Comparison of ENCODE assay signal across 8 cellular contexts in the genomic region with DNA sequence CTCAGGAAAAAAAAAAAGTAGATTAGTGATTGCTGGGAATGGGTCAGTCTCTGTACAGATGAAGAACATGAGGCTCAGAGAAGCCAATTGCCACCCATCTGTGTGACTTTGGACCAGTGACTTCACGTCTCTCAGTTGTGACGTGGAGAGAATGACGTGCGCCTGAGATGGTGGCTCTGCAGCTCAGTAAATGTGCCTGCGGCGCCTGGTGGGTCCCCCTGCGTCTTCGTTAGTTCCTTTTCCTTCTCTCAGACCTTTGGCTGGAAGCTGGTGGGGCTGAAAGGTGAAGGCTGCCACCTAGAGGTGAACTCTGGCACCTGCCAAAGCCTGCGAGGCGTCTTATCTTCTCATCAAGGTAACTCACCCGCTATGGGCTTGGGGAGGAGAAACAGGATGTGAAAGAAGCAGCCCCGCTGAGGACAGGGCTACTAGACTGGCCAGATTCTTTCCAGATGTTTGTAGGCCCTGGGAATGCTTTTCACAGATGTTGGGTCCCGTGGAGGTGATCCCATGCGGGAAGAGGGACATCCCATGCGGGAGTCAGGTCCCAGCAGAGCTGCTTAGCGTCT. TPM values are rescaled to one million over a fixed set of nuclear protein-coding genes. Genes with fewer than 3 reads are reported as not detected.
DNase-seq lines count a peak whose midpoint lies in the region; ATAC-seq and TF ChIP-seq lines count a peak whose summit lies in the region.

No MANE protein-coding gene starts in this region.

- no peaks in the 10 kb centered on the region for H3K79me2 ChIP-seq in KMS-11 (ENCODE audit: insufficient read depth, low read depth)
- no peaks in the 10 kb centered on the region for H3K79me2 ChIP-seq in PC-3 (ENCODE audit: low read length)

- H3K36me3 Mint-ChIP-seq in naive thymus-derived CD8-positive, alpha-beta T cell: no peaks in the 10 kb centered on the region
- no peaks in the 10 kb centered on the region for H3K36me3 Mint-ChIP-seq in stimulated activated memory B cell treated with anti-CD40 and anti-IgM and Interleukin-4, amounts not matched to agents 10 μg/mL and 1 μg/mL and 100 μg/mL, for 72 hours

- CTCF ChIA-PET in PC-3 (lab: Charles Lee): interaction anchor here (0.5 to 1.4 kb wide), 8 partner anchors 8 to 98 kb away, joined by 3 to 53 read pairs (median 4); no protein-coding TSS in a partner anchor

- POLR2A ChIA-PET in PC-3 (lab: Charles Lee; ENCODE audit: unreplicated experiment): interaction anchor here (0.9 kb wide), 1 partner anchor 44 kb away, joined by 9 read pairs; no protein-coding TSS in a partner anchor
- POLR2A ChIA-PET in naive thymus-derived CD8-positive, alpha-beta T cell (lab: Charles Lee): interaction anchor here (1.1 to 21.9 kb wide), 6 partner anchors 9 to 94 kb away, joined by 4 to 612 read pairs (median 13); a partner anchor contains a TSS

- DNase-seq in DMS 273 treated with DMSO at 0.1 percent for 48 hours (lab: John Stamatoyannopoulos, UW): peak; percentile 87
- DNase-seq in PC-3: peak; percentile 96
- DNase-seq in activated T-cell treated with anti-CD3 and anti-CD28 coated beads for 1 hour (ENCODE audit: low read depth): peak; percentile 81
- peak; percentile 73 to 94 (median 92) for DNase-seq in naive thymus-derived CD8-positive, alpha-beta T cell

- no peaks in the 10 kb centered on the region for H3K27me3 ChIP-seq in KMS-11 (ENCODE audit: insufficient read depth, low read depth)
- no peaks in the 10 kb centered on the region for H3K27me3 ChIP-seq in PC-3 (ENCODE audit: low read length)

- no TSS peak for BruUV-seq in PC-3 (replicated peaks; lab: Mats Ljungman, UMichigan)

- no peaks in the 10 kb centered on the region for H3K27me3 Mint-ChIP-seq in naive thymus-derived CD8-positive, alpha-beta T cell
- no peaks in the 10 kb centered on the region for H3K27me3 Mint-ChIP-seq in stimulated activated memory B cell treated with anti-CD40 and anti-IgM and Interleukin-4, amounts not matched to agents 10 μg/mL and 1 μg/mL and 100 μg/mL, for 72 hours

- no peaks in the 10 kb centered on the region for H3K9me3 Mint-ChIP-seq in naive thymus-derived CD8-positive, alpha-beta T cell
- H3K9me3 Mint-ChIP-seq in stimulated activated memory B cell treated with anti-CD40 and anti-IgM and Interleukin-4, amounts not matched to agents 10 μg/mL and 1 μg/mL and 100 μg/mL, for 72 hours: no peaks in the 10 kb centered on the region

- H3K36me3 ChIP-seq in KMS-11 (ENCODE audit: insufficient read depth) (no peaks in the 10 kb centered on the region), PC-3 (ENCODE audit: low read depth, low read length) (no peaks in the 10 kb centered on the region)

- no peaks in the 10 kb centered on the region for H3F3A ChIP-seq in PC-3 (ENCODE audit: low read length, unreplicated experiment)

- H3K4me3 Mint-ChIP-seq in naive thymus-derived CD8-positive, alpha-beta T cell: peak overlapping the region; percentile 28 to 74 (median 49)
- peak overlapping the region; percentile 66 for H3K4me3 Mint-ChIP-seq in stimulated activated memory B cell treated with anti-CD40 and anti-IgM and Interleukin-4, amounts not matched to agents 10 μg/mL and 1 μg/mL and 100 μg/mL, for 72 hours

- H3K4me1 Mint-ChIP-seq in naive thymus-derived CD8-positive, alpha-beta T cell: peaks cover 9 to 23% (median 14%) of the 10 kb centered on the region in 4 donors
- peaks cover 35% of the 10 kb centered on the region for H3K4me1 Mint-ChIP-seq in stimulated activated memory B cell treated with anti-CD40 and anti-IgM and Interleukin-4, amounts not matched to agents 10 μg/mL and 1 μg/mL and 100 μg/mL, for 72 hours

- H3K27ac ChIP-seq in KMS-11: no peak overlapping the region; the same call in 1 of the 2 replicates
- H3K27ac ChIP-seq in PC-3 (ENCODE audit: low read length): no peak overlapping the region

- H3K9me3 ChIP-seq in PC-3 (ENCODE audit: low read length): no peaks in the 10 kb centered on the region

- no peaks in the 10 kb centered on the region for H3K9me2 ChIP-seq in PC-3 (replicated peaks; ENCODE audit: low read length)

- H3K9ac ChIP-seq in KMS-11 (peak overlapping the region; percentile 12; the same call in 1 of the 2 replicates), PC-3 (ENCODE audit: low read length) (0 out of 2 replicates have a peak overlapping the region, but pooled peaks have one; percentile 21)

- ATAC-seq in GM21786 (IDR thresholded peaks at IDR 0.05; ENCODE audit: unreplicated experiment) (peak; percentile 85), PC-3 (peak; percentile 94), esophagus mucosa (peak; percentile 88)
- peak; percentile 95 to 96 for ATAC-seq in naive thymus-derived CD8-positive, alpha-beta T cell
- peak; percentile 98 for ATAC-seq in stimulated activated memory B cell treated with anti-CD40 and anti-IgM and Interleukin-4, amounts not matched to agents 10 μg/mL and 1 μg/mL and 100 μg/mL, for 72 hours

- TF ChIP-seq CTCF in KMS-11 (conservative IDR thresholded peaks at IDR 0.05; ENCODE audit: low read depth, low read length): peak; percentile 87
- peak; percentile 94 for TF ChIP-seq CTCF in PC-3 (conservative IDR thresholded peaks at IDR 0.05; ENCODE audit: low read depth, low read length)

- H3K27ac Mint-ChIP-seq in naive thymus-derived CD8-positive, alpha-beta T cell: peak overlapping the region in 9 of 10 donors; percentile 12 to 87 (median 74)
- peak overlapping the region; percentile 70 for H3K27ac Mint-ChIP-seq in stimulated activated memory B cell treated with anti-CD40 and anti-IgM and Interleukin-4, amounts not matched to agents 10 μg/mL and 1 μg/mL and 100 μg/mL, for 72 hours

- H3K4me2 ChIP-seq in KMS-11 (peak overlapping the region; percentile 62), PC-3 (ENCODE audit: low read length) (peak overlapping the region; percentile 75)

- H3K4me3 ChIP-seq in KMS-11 (IDR thresholded peaks at IDR 0.05; ENCODE audit: insufficient read depth, low read depth, low read length) (no peak overlapping the region), PC-3 (ENCODE audit: low read length) (peak overlapping the region; percentile 49; the same call in 1 of the 2 replicates)

- intact Hi-C loops in PC-3 (cut with micrococcal nuclease): loop anchor here (5.0 kb wide), 1 partner anchor 117 kb away; a partner anchor contains a TSS

- H2AFZ ChIP-seq in KMS-11 (ENCODE audit: low read depth): peak overlapping the region; percentile 80
- H2AFZ ChIP-seq in PC-3 (ENCODE audit: low read length): peak overlapping the region; percentile 80

- H3K4me1 ChIP-seq in KMS-11 (ENCODE audit: low read depth, poor library complexity, severe bottlenecking) (peaks cover 52% of the 10 kb centered on the region), PC-3 (ENCODE audit: insufficient read depth, low read length) (no peaks in the 10 kb centered on the region)

- H4K20me1 ChIP-seq in KMS-11 (ENCODE audit: insufficient read depth) (no peaks in the 10 kb centered on the region), PC-3 (ENCODE audit: low read length) (no peaks in the 10 kb centered on the region)

RNA-seq across cellular contexts. Expression of a gene that starts 8.7 kb away (rescaled TPM):
- total RNA-seq in PC-3 (2014; rRNA removed) (7.0 and 8.3 TPM in 2 replicates), esophagus mucosa (13.9 TPM)
- total RNA-seq in naive thymus-derived CD8-positive, alpha-beta T cell: under 1 TPM; 0.10 to 0.14 TPM
- under 1 TPM in 2 of 3 donors, not detected in 1; 0.05 to 0.14 TPM for polyA plus RNA-seq in naive thymus-derived CD8-positive, alpha-beta T cell

RNA-seq across cellular contexts. Expression of a gene that starts 19.5 kb away (rescaled TPM):
- 77.7 and 92.5 TPM in 2 replicates for total RNA-seq in PC-3 (2014; rRNA removed)
- 25.7 TPM for total RNA-seq in esophagus mucosa
- total RNA-seq in naive thymus-derived CD8-positive, alpha-beta T cell: 10 to 100 TPM; 60.9 to 64.8 TPM
- 1 to 10 TPM; 2.7 to 10.0 (median 4.6) TPM for polyA plus RNA-seq in naive thymus-derived CD8-positive, alpha-beta T cell

RNA-seq across cellular contexts. Expression of a gene that starts 55.8 kb away (rescaled TPM):
- total RNA-seq in PC-3 (2014; rRNA removed) (12.8 and 17.0 TPM in 2 replicates), esophagus mucosa (31.5 TPM)
- total RNA-seq in naive thymus-derived CD8-positive, alpha-beta T cell: 1 to 10 TPM; 2.3 to 2.5 TPM
- 1 to 10 TPM in 2 of 3 donors, under 1 TPM in 1; 0.61 to 1.2 (median 1.1) TPM for polyA plus RNA-seq in naive thymus-derived CD8-positive, alpha-beta T cell
